In genomic region chr1:247904122-247904521, GRCh38 we compare ENCODE assay signal across 3 cellular contexts.
TF ChIP-seq lines count a peak whose summit lies in the region.

No MANE protein-coding gene starts in this region.

TF ChIP-seq in SK-N-SH, 30 proteins besides CTCF, POLR2A, EP300 and RAD21:
- no peak for TF ChIP-seq NRF1 (IDR thresholded peaks at IDR 0.05; ENCODE audit: low read depth, low read length)

TF ChIP-seq in SK-N-SH treated with all-trans-retinoic acid at 6 μM for 48 hours, 23 proteins besides CTCF, POLR2A, EP300 and RAD21:
- TF ChIP-seq, protein P1, sequence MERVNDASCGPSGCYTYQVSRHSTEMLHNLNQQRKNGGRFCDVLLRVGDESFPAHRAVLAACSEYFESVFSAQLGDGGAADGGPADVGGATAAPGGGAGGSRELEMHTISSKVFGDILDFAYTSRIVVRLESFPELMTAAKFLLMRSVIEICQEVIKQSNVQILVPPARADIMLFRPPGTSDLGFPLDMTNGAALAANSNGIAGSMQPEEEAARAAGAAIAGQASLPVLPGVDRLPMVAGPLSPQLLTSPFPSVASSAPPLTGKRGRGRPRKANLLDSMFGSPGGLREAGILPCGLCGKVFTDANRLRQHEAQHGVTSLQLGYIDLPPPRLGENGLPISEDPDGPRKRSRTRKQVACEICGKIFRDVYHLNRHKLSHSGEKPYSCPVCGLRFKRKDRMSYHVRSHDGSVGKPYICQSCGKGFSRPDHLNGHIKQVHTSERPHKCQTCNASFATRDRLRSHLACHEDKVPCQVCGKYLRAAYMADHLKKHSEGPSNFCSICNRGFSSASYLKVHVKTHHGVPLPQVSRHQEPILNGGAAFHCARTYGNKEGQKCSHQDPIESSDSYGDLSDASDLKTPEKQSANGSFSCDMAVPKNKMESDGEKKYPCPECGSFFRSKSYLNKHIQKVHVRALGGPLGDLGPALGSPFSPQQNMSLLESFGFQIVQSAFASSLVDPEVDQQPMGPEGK (CRISPR knock-in tag; IDR thresholded peaks at IDR 0.05; ENCODE audit: borderline replicate concordance): no peak
- no peak for TF ChIP-seq ZNF565 (CRISPR knock-in tag; conservative IDR thresholded peaks at IDR 0.05; ENCODE audit: low read depth)

TF ChIP-seq in K562, 482 proteins besides CTCF, POLR2A, EP300 and RAD21:
- TF ChIP-seq HNRNPK (IDR thresholded peaks at IDR 0.05; ENCODE audit: low read depth, low read length, poor library complexity, severe bottlenecking) (no peak), ARNT (IDR thresholded peaks at IDR 0.05) (0 out of 4 replicates have a peak, but pooled peaks of 1 of the 2 experiments have one; percentile 33), ZBTB34 (CRISPR knock-in tag; IDR thresholded peaks at IDR 0.05) (no peak), EHMT2 (IDR thresholded peaks at IDR 0.05) (peak; percentile 37; the same call in 1 of the 2 replicates)
- TF ChIP-seq, protein P2, sequence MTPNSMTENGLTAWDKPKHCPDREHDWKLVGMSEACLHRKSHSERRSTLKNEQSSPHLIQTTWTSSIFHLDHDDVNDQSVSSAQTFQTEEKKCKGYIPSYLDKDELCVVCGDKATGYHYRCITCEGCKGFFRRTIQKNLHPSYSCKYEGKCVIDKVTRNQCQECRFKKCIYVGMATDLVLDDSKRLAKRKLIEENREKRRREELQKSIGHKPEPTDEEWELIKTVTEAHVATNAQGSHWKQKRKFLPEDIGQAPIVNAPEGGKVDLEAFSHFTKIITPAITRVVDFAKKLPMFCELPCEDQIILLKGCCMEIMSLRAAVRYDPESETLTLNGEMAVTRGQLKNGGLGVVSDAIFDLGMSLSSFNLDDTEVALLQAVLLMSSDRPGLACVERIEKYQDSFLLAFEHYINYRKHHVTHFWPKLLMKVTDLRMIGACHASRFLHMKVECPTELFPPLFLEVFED (CRISPR knock-in tag; conservative IDR thresholded peaks at IDR 0.05): peak; percentile 76; the same call in 1 of the 2 replicates
- TF ChIP-seq, protein P3, sequence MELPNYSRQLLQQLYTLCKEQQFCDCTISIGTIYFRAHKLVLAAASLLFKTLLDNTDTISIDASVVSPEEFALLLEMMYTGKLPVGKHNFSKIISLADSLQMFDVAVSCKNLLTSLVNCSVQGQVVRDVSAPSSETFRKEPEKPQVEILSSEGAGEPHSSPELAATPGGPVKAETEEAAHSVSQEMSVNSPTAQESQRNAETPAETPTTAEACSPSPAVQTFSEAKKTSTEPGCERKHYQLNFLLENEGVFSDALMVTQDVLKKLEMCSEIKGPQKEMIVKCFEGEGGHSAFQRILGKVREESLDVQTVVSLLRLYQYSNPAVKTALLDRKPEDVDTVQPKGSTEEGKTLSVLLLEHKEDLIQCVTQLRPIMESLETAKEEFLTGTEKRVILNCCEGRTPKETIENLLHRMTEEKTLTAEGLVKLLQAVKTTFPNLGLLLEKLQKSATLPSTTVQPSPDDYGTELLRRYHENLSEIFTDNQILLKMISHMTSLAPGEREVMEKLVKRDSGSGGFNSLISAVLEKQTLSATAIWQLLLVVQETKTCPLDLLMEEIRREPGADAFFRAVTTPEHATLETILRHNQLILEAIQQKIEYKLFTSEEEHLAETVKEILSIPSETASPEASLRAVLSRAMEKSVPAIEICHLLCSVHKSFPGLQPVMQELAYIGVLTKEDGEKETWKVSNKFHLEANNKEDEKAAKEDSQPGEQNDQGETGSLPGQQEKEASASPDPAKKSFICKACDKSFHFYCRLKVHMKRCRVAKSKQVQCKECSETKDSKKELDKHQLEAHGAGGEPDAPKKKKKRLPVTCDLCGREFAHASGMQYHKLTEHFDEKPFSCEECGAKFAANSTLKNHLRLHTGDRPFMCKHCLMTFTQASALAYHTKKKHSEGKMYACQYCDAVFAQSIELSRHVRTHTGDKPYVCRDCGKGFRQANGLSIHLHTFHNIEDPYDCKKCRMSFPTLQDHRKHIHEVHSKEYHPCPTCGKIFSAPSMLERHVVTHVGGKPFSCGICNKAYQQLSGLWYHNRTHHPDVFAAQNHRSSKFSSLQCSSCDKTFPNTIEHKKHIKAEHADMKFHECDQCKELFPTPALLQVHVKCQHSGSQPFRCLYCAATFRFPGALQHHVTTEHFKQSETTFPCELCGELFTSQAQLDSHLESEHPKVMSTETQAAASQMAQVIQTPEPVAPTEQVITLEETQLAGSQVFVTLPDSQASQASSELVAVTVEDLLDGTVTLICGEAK (IDR thresholded peaks at IDR 0.05): 0 out of 2 replicates have a peak, but pooled peaks have one; percentile 27
- TF ChIP-seq, protein P3 (CRISPR knock-in tag; IDR thresholded peaks at IDR 0.05): no peak
- TF ChIP-seq, protein P4, sequence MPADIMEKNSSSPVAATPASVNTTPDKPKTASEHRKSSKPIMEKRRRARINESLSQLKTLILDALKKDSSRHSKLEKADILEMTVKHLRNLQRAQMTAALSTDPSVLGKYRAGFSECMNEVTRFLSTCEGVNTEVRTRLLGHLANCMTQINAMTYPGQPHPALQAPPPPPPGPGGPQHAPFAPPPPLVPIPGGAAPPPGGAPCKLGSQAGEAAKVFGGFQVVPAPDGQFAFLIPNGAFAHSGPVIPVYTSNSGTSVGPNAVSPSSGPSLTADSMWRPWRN (IDR thresholded peaks at IDR 0.05; ENCODE audit: low read depth): no peak
TF ChIP-seq in K562: peak in this region for 4.
